ENCODE assay signal across 13 cellular contexts in the genomic region with DNA sequence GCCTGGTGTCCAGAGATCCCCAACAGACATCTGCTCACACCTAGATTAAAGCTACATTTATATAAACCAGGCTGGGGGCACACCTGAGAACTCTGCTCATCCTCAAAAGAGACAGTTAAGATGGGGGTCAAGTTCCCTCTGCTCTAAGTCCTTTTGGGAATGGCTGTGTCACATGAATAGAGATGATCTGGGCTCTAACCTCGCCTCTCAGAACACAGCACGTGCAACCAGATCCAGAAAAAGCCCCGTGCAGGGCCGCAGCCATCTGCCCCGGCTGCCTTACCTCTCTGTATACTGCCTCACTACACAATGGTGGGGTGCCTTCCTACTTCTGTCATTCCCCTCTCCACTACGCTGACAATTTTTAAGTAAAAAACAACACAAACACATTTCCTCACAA. TPM values are rescaled to one million over a fixed set of nuclear protein-coding genes. Genes with fewer than 3 reads are reported as not detected.
DNase-seq lines count a peak whose midpoint lies in the region; FAIRE-seq and TF ChIP-seq lines count a peak whose summit lies in the region.
"Had no signal": no experiment of that assay in that cellular context is flagged by ENCODE, and none has a peak within 500 bp of the region (broad histone marks: within the 10 kb centered on the region; RNA-seq: fewer than 3 reads in every experiment).

No MANE protein-coding gene starts in this region.

- H2BK12ac ChIP-seq in mesenchymal stem cell (ENCODE audit: low read length in 2 of 2): no peak overlapping the region

- intact Hi-C loops in activated naive CD4-positive, alpha-beta T cell treated with anti-CD3 and anti-CD28 coated beads for 36 hours (cut with micrococcal nuclease): no loop called here

- no peak overlapping the region for H3K14ac ChIP-seq in mesenchymal stem cell (ENCODE audit: low read length in 2 of 2)

- peaks cover 34% of the 10 kb centered on the region for H3K79me1 ChIP-seq in mesenchymal stem cell (replicated peaks; ENCODE audit: low read length, poor library complexity, severe bottlenecking)

- no peaks in the 10 kb centered on the region for H3K27me3 ChIP-seq in mesenchymal stem cell (ENCODE audit: control insufficient read depth in 1 of 2, insufficient read depth in 1 of 2, low read length in 2 of 2)
- H3K27me3 ChIP-seq: left lung had no signal

- no peak overlapping the region for H2BK15ac ChIP-seq in mesenchymal stem cell (ENCODE audit: low read depth, poor library complexity, severe bottlenecking)

- no peak overlapping the region for H3K4me3 Mint-ChIP-seq in activated naive CD4-positive, alpha-beta T cell treated with anti-CD3 and anti-CD28 coated beads for 36 hours

- H3K9me3 ChIP-seq in mesenchymal stem cell (ENCODE audit: control insufficient read depth, low read length): no peaks in the 10 kb centered on the region
- H3K9me3 ChIP-seq: left lung had no signal

- peaks cover 43 to 50% of the 10 kb centered on the region in 2 experiments for H3K36me3 ChIP-seq in mesenchymal stem cell (ENCODE audit: control insufficient read depth in 1 of 2, insufficient read depth in 2 of 2, low read depth in 1 of 2, low read length in 2 of 2)

- peaks cover 24% of the 10 kb centered on the region for H3K4me1 Mint-ChIP-seq in activated naive CD4-positive, alpha-beta T cell treated with anti-CD3 and anti-CD28 coated beads for 36 hours (ENCODE audit: low read depth)

- H4K91ac ChIP-seq in mesenchymal stem cell (ENCODE audit: low read length): no peak overlapping the region

- H3K4ac ChIP-seq in mesenchymal stem cell (ENCODE audit: low read depth in 1 of 2, low read length in 2 of 2): no peak overlapping the region

- 92% methylated on average over 6 of the region's 6 CpGs for WGBS in mesenchymal stem cell

- no peak overlapping the region for H3K4me3 ChIP-seq in mesenchymal stem cell (ENCODE audit: insufficient read depth in 1 of 2, low read depth in 1 of 2, low read length in 2 of 2)
- H3K4me3 ChIP-seq: left lung had no signal

- CTCF ChIA-PET in activated naive CD4-positive, alpha-beta T cell treated with anti-CD3 and anti-CD28 coated beads for 36 hours (lab: Charles Lee): interaction anchor here (0.8 to 1.7 kb wide), 2 partner anchors 95 to 228 kb away, joined by 3 to 8 read pairs; partner anchors contain the start of gene C6orf89

- no peak overlapping the region for H2BK5ac ChIP-seq in mesenchymal stem cell (ENCODE audit: low read depth, low read length, poor library complexity, severe bottlenecking)

- no peak overlapping the region for H2AK5ac ChIP-seq in mesenchymal stem cell (ENCODE audit: low read length, severe bottlenecking)

- no peak overlapping the region for H4K8ac ChIP-seq in mesenchymal stem cell (ENCODE audit: low read length)

- peak overlapping the region; percentile 37 for H3K27ac ChIP-seq in VCaP
- no peak overlapping the region for H3K27ac ChIP-seq in mesenchymal stem cell (ENCODE audit: low read length, poor library complexity, severe bottlenecking)
- H3K27ac ChIP-seq in substantia nigra (ENCODE audit: low read depth, low read length, poor library complexity, severe bottlenecking): peak overlapping the region; percentile 72
- H3K27ac ChIP-seq: left lung had no signal

- peaks cover 17% of the 10 kb centered on the region for H3K4me1 ChIP-seq in mesenchymal stem cell (ENCODE audit: control insufficient read depth, insufficient read depth, low read depth, low read length)

- H3K27me3 Mint-ChIP-seq in activated naive CD4-positive, alpha-beta T cell treated with anti-CD3 and anti-CD28 coated beads for 36 hours (ENCODE audit: low read depth): no peaks in the 10 kb centered on the region

- H3K4me2 ChIP-seq in mesenchymal stem cell (ENCODE audit: low read length, poor library complexity, severe bottlenecking): no peak overlapping the region

- peak overlapping the region; percentile 3 for H3K27ac Mint-ChIP-seq in activated naive CD4-positive, alpha-beta T cell treated with anti-CD3 and anti-CD28 coated beads for 36 hours

- no peak for FAIRE-seq in D721Med (lab: Jason Lieb, UNC)

- no peaks in the 10 kb centered on the region for H3K9me3 Mint-ChIP-seq in activated naive CD4-positive, alpha-beta T cell treated with anti-CD3 and anti-CD28 coated beads for 36 hours

- H3K18ac ChIP-seq in mesenchymal stem cell (ENCODE audit: low read depth in 1 of 2, low read length in 2 of 2): no peak overlapping the region

- peak overlapping the region; percentile 19 for H3K9ac ChIP-seq in mesenchymal stem cell (ENCODE audit: low read length)

- no peak for DNase-seq in activated naive CD4-positive, alpha-beta T cell treated with anti-CD3 and anti-CD28 coated beads for 36 hours
- no peak for DNase-seq in activated naive CD4-positive, alpha-beta T cell treated with Interleukin-2 at 50 U/mL for 16 hours
- no peak for DNase-seq in mesenchymal stem cell
- no peak for DNase-seq in substantia nigra (lab: John Stamatoyannopoulos, UW)
- no peak for DNase-seq in GM13977 (ENCODE audit: low spot score)
- no peak for DNase-seq in NCI-H2227 treated with DMSO at 0.1 percent for 48 hours (lab: John Stamatoyannopoulos, UW)
- DNase-seq in D721Med (ENCODE audit: insufficient read length, low spot score): no peak
- DNase-seq: activated effector memory CD4-positive, alpha-beta T cell treated with anti-CD3 and anti-CD28 coated beads, Interleukin-2, amount 50 U/mL, for 16 hours; AML-193; left lung had no signal

- H3K23ac ChIP-seq in mesenchymal stem cell (ENCODE audit: low read length in 2 of 2): no peak overlapping the region

- no peak overlapping the region for H2AFZ ChIP-seq in mesenchymal stem cell (ENCODE audit: low read depth, low read length)

- no peak overlapping the region for H2BK120ac ChIP-seq in mesenchymal stem cell (ENCODE audit: low read depth, low read length)

- in situ Hi-C loops in GM13977 (cut with MboI; ENCODE audit: low pct_unique_long_range_greater_than_20kb, low sequenced_read_pairs, unreplicated experiment): no loop called here

- peaks cover 11% of the 10 kb centered on the region for H3K36me3 Mint-ChIP-seq in activated naive CD4-positive, alpha-beta T cell treated with anti-CD3 and anti-CD28 coated beads for 36 hours (ENCODE audit: low read depth)

- no peak for TF ChIP-seq CTCF in VCaP (conservative IDR thresholded peaks at IDR 0.05)
- TF ChIP-seq CTCF in GM13977 (IDR thresholded peaks at IDR 0.05; ENCODE audit: extremely low read depth, insufficient read depth, missing control alignments): no peak
- no peak for TF ChIP-seq CTCF in D721Med (IDR thresholded peaks at IDR 0.05; ENCODE audit: insufficient read depth, missing control alignments)

RNA-seq across cellular contexts. Expression of gene MTCH1, which starts 5.9 kb away (rescaled TPM):
- 100 to 1,000 TPM in 1 of 2 experiments, 10 to 100 TPM in 1; 97.4 to 101 TPM for total RNA-seq in activated naive CD4-positive, alpha-beta T cell treated with anti-CD3 and anti-CD28 coated beads for 36 hours
- 154 TPM for polyA plus RNA-seq in mesenchymal stem cell (2013, experiment 1 of 2)
- 157 TPM for polyA plus RNA-seq in mesenchymal stem cell (2013, experiment 2 of 2)

RNA-seq across cellular contexts. Expression of gene FGD2, which starts 25.3 kb away (rescaled TPM):
- total RNA-seq in activated naive CD4-positive, alpha-beta T cell treated with anti-CD3 and anti-CD28 coated beads for 36 hours: under 1 TPM; 0.25 to 0.48 TPM
- 0.03 TPM for polyA plus RNA-seq in mesenchymal stem cell (2013, experiment 1 of 2)
- polyA plus RNA-seq in mesenchymal stem cell (2013, experiment 2 of 2): not detected
- total RNA-seq: Daoy, epithelial cell of proximal tubule had no signal

RNA-seq across cellular contexts. Expression of gene PI16, which starts 25.6 kb away (rescaled TPM):
- total RNA-seq in activated naive CD4-positive, alpha-beta T cell treated with anti-CD3 and anti-CD28 coated beads for 36 hours: under 1 TPM; 0.24 to 0.27 TPM
- not detected for polyA plus RNA-seq in mesenchymal stem cell (2013, experiment 1 of 2)
- not detected for polyA plus RNA-seq in mesenchymal stem cell (2013, experiment 2 of 2)
- total RNA-seq: epithelial cell of proximal tubule had no signal
